ENCODE assay signal across 1 cellular context in genomic region chr4:139301143-139301820, GRCh38.
A peak's percentile ranks its signal among the peaks of the same experiment; 100 is the strongest.
TF ChIP-seq lines count a peak whose summit lies in the region.

Gene NAA15 (plus strand): TSS chr4:139301505. CDS start chr4:139301778, 273 bp downstream.

TF ChIP-seq in HepG2, 621 proteins besides CTCF, POLR2A, EP300 and RAD21 (continued from another document and continues in another):
- peak; percentile 63; the same call in 1 of the 2 replicates for TF ChIP-seq DZIP1 (CRISPR knock-in tag; IDR thresholded peaks at IDR 0.05)
- no peak for TF ChIP-seq ZFP37 (CRISPR knock-in tag; IDR thresholded peaks at IDR 0.05; ENCODE audit: borderline replicate concordance)
- no peak for TF ChIP-seq ADNP (CRISPR knock-in tag; IDR thresholded peaks at IDR 0.05)
- no peak for TF ChIP-seq ZNF616 (CRISPR knock-in tag; IDR thresholded peaks at IDR 0.05; ENCODE audit: low read depth)
- 0 out of 2 replicates have a peak, but pooled peaks have one; percentile 57 for TF ChIP-seq ZMAT3 (CRISPR knock-in tag; conservative IDR thresholded peaks at IDR 0.05)
- no peak for TF ChIP-seq ZNF7 (CRISPR knock-in tag; IDR thresholded peaks at IDR 0.05)
- TF ChIP-seq NFE2L1 (CRISPR knock-in tag; IDR thresholded peaks at IDR 0.05; ENCODE audit: borderline replicate concordance) = no peak
- TF ChIP-seq FIP1L1 (IDR thresholded peaks at IDR 0.05; ENCODE audit: borderline replicate concordance, insufficient read depth, low read depth, low read length) = no peak
- peak; percentile 87; the same call in 1 of the 2 replicates for TF ChIP-seq ERF (CRISPR knock-in tag; IDR thresholded peaks at IDR 0.05)
- TF ChIP-seq ZNF446 (CRISPR knock-in tag; IDR thresholded peaks at IDR 0.05) = no peak
- no peak for TF ChIP-seq NONO (IDR thresholded peaks at IDR 0.05)
- peak; percentile 67; the same call in 1 of the 2 replicates for TF ChIP-seq NONO (CRISPR knock-in tag; conservative IDR thresholded peaks at IDR 0.05)
- peak; percentile 65; the same call in 1 of the 2 replicates for TF ChIP-seq HBP1 (CRISPR knock-in tag; IDR thresholded peaks at IDR 0.05; ENCODE audit: low read depth)
- TF ChIP-seq FOXO1 (CRISPR knock-in tag; IDR thresholded peaks at IDR 0.05) = no peak; the same call in 1 of the 2 replicates
- peak; percentile 13; the same call in 1 of the 2 replicates for TF ChIP-seq GZF1 (CRISPR knock-in tag; IDR thresholded peaks at IDR 0.05)
- TF ChIP-seq CERS6 (CRISPR knock-in tag; IDR thresholded peaks at IDR 0.05) = 0 out of 2 replicates have a peak, but pooled peaks have one; percentile 50
- 0 out of 2 replicates have a peak, but pooled peaks have one; percentile 27 for TF ChIP-seq SNAPC5 (CRISPR knock-in tag; IDR thresholded peaks at IDR 0.05; ENCODE audit: borderline replicate concordance)
- peak; percentile 77 for TF ChIP-seq KDM2A (CRISPR knock-in tag; IDR thresholded peaks at IDR 0.05; ENCODE audit: borderline replicate concordance, low read depth)
- no peak for TF ChIP-seq CBX2 (IDR thresholded peaks at IDR 0.05; ENCODE audit: low read depth, low read length)
- TF ChIP-seq CBX2 (CRISPR knock-in tag; IDR thresholded peaks at IDR 0.05; ENCODE audit: low read depth) = no peak
- no peak for TF ChIP-seq ZNF260 (CRISPR knock-in tag; IDR thresholded peaks at IDR 0.05; ENCODE audit: borderline replicate concordance, low read depth)
- 0 out of 2 replicates have a peak, but pooled peaks have one; percentile 79 for TF ChIP-seq HIVEP1 (CRISPR knock-in tag; IDR thresholded peaks at IDR 0.05)
- TF ChIP-seq JDP2 (CRISPR knock-in tag; IDR thresholded peaks at IDR 0.05; ENCODE audit: borderline replicate concordance) = no peak
- TF ChIP-seq HOXA9 (CRISPR knock-in tag; IDR thresholded peaks at IDR 0.05; ENCODE audit: borderline replicate concordance) = no peak
- no peak; the same call in 1 of the 2 replicates for TF ChIP-seq MED1 (CRISPR knock-in tag; IDR thresholded peaks at IDR 0.05)
- peak; percentile 78 for TF ChIP-seq AGO2 (optimal IDR thresholded peaks at IDR 0.05; ENCODE audit: low read depth, low read length)
- TF ChIP-seq ZNF598 (CRISPR knock-in tag; IDR thresholded peaks at IDR 0.05; ENCODE audit: borderline replicate concordance) = 0 out of 2 replicates have a peak, but pooled peaks have one; percentile 21
- no peak for TF ChIP-seq ZNF589 (CRISPR knock-in tag; conservative IDR thresholded peaks at IDR 0.05)
- TF ChIP-seq AHR (CRISPR knock-in tag; IDR thresholded peaks at IDR 0.05) = no peak
- TF ChIP-seq TBL1XR1 (IDR thresholded peaks at IDR 0.05; ENCODE audit: borderline replicate concordance, low read length, partially characterized antibody) = no peak
- peak; percentile 67; the same call in 1 of the 2 replicates for TF ChIP-seq ZNF891 (CRISPR knock-in tag; IDR thresholded peaks at IDR 0.05)
- TF ChIP-seq PRDM15 (CRISPR knock-in tag; IDR thresholded peaks at IDR 0.05) = peak; percentile 95
- TF ChIP-seq ZSCAN30 (CRISPR knock-in tag; IDR thresholded peaks at IDR 0.05) = no peak
- TF ChIP-seq ZBTB42 (CRISPR knock-in tag; IDR thresholded peaks at IDR 0.05) = no peak
- no peak for TF ChIP-seq ATAD3A (CRISPR knock-in tag; IDR thresholded peaks at IDR 0.05)
- 0 out of 2 replicates have a peak, but pooled peaks have one; percentile 9 for TF ChIP-seq ARNT2 (CRISPR knock-in tag; IDR thresholded peaks at IDR 0.05; ENCODE audit: low read depth)
- peak; percentile 27; the same call in 1 of the 2 replicates for TF ChIP-seq TBX3 (IDR thresholded peaks at IDR 0.05; ENCODE audit: borderline replicate concordance)
- TF ChIP-seq ZKSCAN8 (CRISPR knock-in tag; IDR thresholded peaks at IDR 0.05; ENCODE audit: borderline replicate concordance) = peak; percentile 58; the same call in 1 of the 2 replicates
- no peak; the same call in 1 of the 2 replicates for TF ChIP-seq KDM3A (CRISPR knock-in tag; IDR thresholded peaks at IDR 0.05; ENCODE audit: low read depth)
- TF ChIP-seq MBD4 (IDR thresholded peaks at IDR 0.05; ENCODE audit: borderline replicate concordance, low read length) = no peak
- no peak for TF ChIP-seq ZNF562 (CRISPR knock-in tag; IDR thresholded peaks at IDR 0.05; ENCODE audit: borderline replicate concordance)
- TF ChIP-seq XRCC5 (optimal IDR thresholded peaks at IDR 0.05; ENCODE audit: low read length) = peak; percentile 81
- TF ChIP-seq KDM6A (CRISPR knock-in tag; IDR thresholded peaks at IDR 0.05; ENCODE audit: low read depth) = no peak
- TF ChIP-seq NFRKB (IDR thresholded peaks at IDR 0.05) = peak; percentile 68; the same call in 1 of the 2 replicates
- TF ChIP-seq SCMH1 (CRISPR knock-in tag; IDR thresholded peaks at IDR 0.05; ENCODE audit: borderline replicate concordance) = no peak
- TF ChIP-seq TBX2 (CRISPR knock-in tag; IDR thresholded peaks at IDR 0.05; ENCODE audit: borderline replicate concordance) = peak; percentile 88
- peak; percentile 25; the same call in 1 of the 2 replicates for TF ChIP-seq ETV5 (CRISPR knock-in tag; IDR thresholded peaks at IDR 0.05; ENCODE audit: borderline replicate concordance)
- TF ChIP-seq KAT2B (IDR thresholded peaks at IDR 0.05; ENCODE audit: borderline replicate concordance, low read depth, low read length) = no peak
- no peak for TF ChIP-seq GPN1 (CRISPR knock-in tag; IDR thresholded peaks at IDR 0.05; ENCODE audit: borderline replicate concordance)
- no peak for TF ChIP-seq CEBPZ (IDR thresholded peaks at IDR 0.05; ENCODE audit: low read length)
- no peak for TF ChIP-seq LRRFIP1 (CRISPR knock-in tag; conservative IDR thresholded peaks at IDR 0.05)
- TF ChIP-seq SP1 (IDR thresholded peaks at IDR 0.05) = no peak
- peak; percentile 89 for TF ChIP-seq SP1 (CRISPR knock-in tag; IDR thresholded peaks at IDR 0.05)
- no peak for TF ChIP-seq ZNF18 (CRISPR knock-in tag; IDR thresholded peaks at IDR 0.05; ENCODE audit: insufficient replicate concordance)
